ENCODE assay signal across 1 cellular context in genomic region chr3:129593595-129594339, GRCh38.
A peak's percentile ranks its signal among the peaks of the same experiment; 100 is the strongest.
TF ChIP-seq lines count a peak whose summit lies in the region.

No MANE protein-coding gene starts in this region.

TF ChIP-seq in HepG2, 621 proteins besides CTCF, POLR2A, EP300 and RAD21 (continued from another document and continues in another):
- TF ChIP-seq, protein P1, sequence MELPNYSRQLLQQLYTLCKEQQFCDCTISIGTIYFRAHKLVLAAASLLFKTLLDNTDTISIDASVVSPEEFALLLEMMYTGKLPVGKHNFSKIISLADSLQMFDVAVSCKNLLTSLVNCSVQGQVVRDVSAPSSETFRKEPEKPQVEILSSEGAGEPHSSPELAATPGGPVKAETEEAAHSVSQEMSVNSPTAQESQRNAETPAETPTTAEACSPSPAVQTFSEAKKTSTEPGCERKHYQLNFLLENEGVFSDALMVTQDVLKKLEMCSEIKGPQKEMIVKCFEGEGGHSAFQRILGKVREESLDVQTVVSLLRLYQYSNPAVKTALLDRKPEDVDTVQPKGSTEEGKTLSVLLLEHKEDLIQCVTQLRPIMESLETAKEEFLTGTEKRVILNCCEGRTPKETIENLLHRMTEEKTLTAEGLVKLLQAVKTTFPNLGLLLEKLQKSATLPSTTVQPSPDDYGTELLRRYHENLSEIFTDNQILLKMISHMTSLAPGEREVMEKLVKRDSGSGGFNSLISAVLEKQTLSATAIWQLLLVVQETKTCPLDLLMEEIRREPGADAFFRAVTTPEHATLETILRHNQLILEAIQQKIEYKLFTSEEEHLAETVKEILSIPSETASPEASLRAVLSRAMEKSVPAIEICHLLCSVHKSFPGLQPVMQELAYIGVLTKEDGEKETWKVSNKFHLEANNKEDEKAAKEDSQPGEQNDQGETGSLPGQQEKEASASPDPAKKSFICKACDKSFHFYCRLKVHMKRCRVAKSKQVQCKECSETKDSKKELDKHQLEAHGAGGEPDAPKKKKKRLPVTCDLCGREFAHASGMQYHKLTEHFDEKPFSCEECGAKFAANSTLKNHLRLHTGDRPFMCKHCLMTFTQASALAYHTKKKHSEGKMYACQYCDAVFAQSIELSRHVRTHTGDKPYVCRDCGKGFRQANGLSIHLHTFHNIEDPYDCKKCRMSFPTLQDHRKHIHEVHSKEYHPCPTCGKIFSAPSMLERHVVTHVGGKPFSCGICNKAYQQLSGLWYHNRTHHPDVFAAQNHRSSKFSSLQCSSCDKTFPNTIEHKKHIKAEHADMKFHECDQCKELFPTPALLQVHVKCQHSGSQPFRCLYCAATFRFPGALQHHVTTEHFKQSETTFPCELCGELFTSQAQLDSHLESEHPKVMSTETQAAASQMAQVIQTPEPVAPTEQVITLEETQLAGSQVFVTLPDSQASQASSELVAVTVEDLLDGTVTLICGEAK (IDR thresholded peaks at IDR 0.05) = no peak
- TF ChIP-seq, protein P1 (CRISPR knock-in tag; IDR thresholded peaks at IDR 0.05) = no peak
- TF ChIP-seq XBP1 (CRISPR knock-in tag; IDR thresholded peaks at IDR 0.05) (no peak), JARID2 (CRISPR knock-in tag; IDR thresholded peaks at IDR 0.05; ENCODE audit: insufficient replicate concordance) (no peak), ERF (CRISPR knock-in tag; IDR thresholded peaks at IDR 0.05) (peak; percentile 75; the same call in 1 of the 2 replicates), ZNF121 (CRISPR knock-in tag; IDR thresholded peaks at IDR 0.05) (no peak), HOXA9 (CRISPR knock-in tag; IDR thresholded peaks at IDR 0.05; ENCODE audit: borderline replicate concordance) (no peak), SCMH1 (CRISPR knock-in tag; IDR thresholded peaks at IDR 0.05; ENCODE audit: borderline replicate concordance) (no peak), NFE2L2 (IDR thresholded peaks at IDR 0.05; ENCODE audit: low read length) (no peak), PLSCR1 (CRISPR knock-in tag; IDR thresholded peaks at IDR 0.05; ENCODE audit: borderline replicate concordance) (no peak), NKX3-1 (CRISPR knock-in tag; IDR thresholded peaks at IDR 0.05) (no peak), ZNF10 (CRISPR knock-in tag; IDR thresholded peaks at IDR 0.05; ENCODE audit: borderline replicate concordance, low read depth) (no peak), SOX5 (CRISPR knock-in tag; IDR thresholded peaks at IDR 0.05; ENCODE audit: borderline replicate concordance) (peak; percentile 76; the same call in 1 of the 2 replicates), KLF9 (CRISPR knock-in tag; IDR thresholded peaks at IDR 0.05; ENCODE audit: low read depth) (0 out of 2 replicates have a peak, but pooled peaks have one; percentile 28), HIVEP1 (CRISPR knock-in tag; IDR thresholded peaks at IDR 0.05) (no peak), ZNF891 (CRISPR knock-in tag; IDR thresholded peaks at IDR 0.05) (0 out of 2 replicates have a peak, but pooled peaks have one; percentile 37), SNAPC5 (CRISPR knock-in tag; IDR thresholded peaks at IDR 0.05; ENCODE audit: borderline replicate concordance) (no peak), SRF (IDR thresholded peaks at IDR 0.05; ENCODE audit: low read depth, low read length) (no peak), ZC3H4 (CRISPR knock-in tag; IDR thresholded peaks at IDR 0.05; ENCODE audit: borderline replicate concordance) (no peak), ARNT (IDR thresholded peaks at IDR 0.05) (no peak), ZSCAN22 (CRISPR knock-in tag; IDR thresholded peaks at IDR 0.05) (no peak), ZNF136 (CRISPR knock-in tag; IDR thresholded peaks at IDR 0.05; ENCODE audit: low read depth) (no peak), ZNF737 (CRISPR knock-in tag; IDR thresholded peaks at IDR 0.05; ENCODE audit: borderline replicate concordance) (no peak), RFXAP (CRISPR knock-in tag; IDR thresholded peaks at IDR 0.05; ENCODE audit: borderline replicate concordance) (0 out of 2 replicates have a peak, but pooled peaks have one; percentile 52), ASH2L (IDR thresholded peaks at IDR 0.05; ENCODE audit: insufficient read length, low read depth, low read length) (peak; percentile 77), PCBP1 (IDR thresholded peaks at IDR 0.05; ENCODE audit: borderline replicate concordance, low read depth, low read length) (no peak), ZNF296 (CRISPR knock-in tag; conservative IDR thresholded peaks at IDR 0.05) (no peak), ZNF292 (CRISPR knock-in tag; IDR thresholded peaks at IDR 0.05; ENCODE audit: borderline replicate concordance, low read depth) (peak; percentile 94), ZNF629 (CRISPR knock-in tag; conservative IDR thresholded peaks at IDR 0.05) (peak; percentile 62), TBX3 (IDR thresholded peaks at IDR 0.05; ENCODE audit: borderline replicate concordance) (peak; percentile 7; the same call in 1 of the 2 replicates), KLF13 (CRISPR knock-in tag; IDR thresholded peaks at IDR 0.05) (no peak), KDM6A (CRISPR knock-in tag; IDR thresholded peaks at IDR 0.05; ENCODE audit: low read depth) (peak; percentile 79), ZNF879 (CRISPR knock-in tag; IDR thresholded peaks at IDR 0.05) (no peak), ADNP (CRISPR knock-in tag; IDR thresholded peaks at IDR 0.05) (no peak), ZNF660 (CRISPR knock-in tag; IDR thresholded peaks at IDR 0.05; ENCODE audit: borderline replicate concordance, low read depth) (no peak), ISL2 (CRISPR knock-in tag; IDR thresholded peaks at IDR 0.05) (peak; percentile 85), FLYWCH1 (CRISPR knock-in tag; IDR thresholded peaks at IDR 0.05) (no peak; the same call in 1 of the 2 replicates), ZNF432 (CRISPR knock-in tag; IDR thresholded peaks at IDR 0.05; ENCODE audit: borderline replicate concordance) (no peak), GABPA (IDR thresholded peaks at IDR 0.05; ENCODE audit: low read depth, low read length) (no peak), GABPA (CRISPR knock-in tag; IDR thresholded peaks at IDR 0.05; ENCODE audit: low read depth) (peak; percentile 67), ZNF510 (CRISPR knock-in tag; IDR thresholded peaks at IDR 0.05; ENCODE audit: low read depth) (no peak), ZNF792 (CRISPR knock-in tag; IDR thresholded peaks at IDR 0.05) (peak; percentile 82), ZFP62 (CRISPR knock-in tag; IDR thresholded peaks at IDR 0.05) (no peak), E2F2 (CRISPR knock-in tag; IDR thresholded peaks at IDR 0.05; ENCODE audit: borderline replicate concordance) (peak; percentile 61; the same call in 1 of the 2 replicates), ZNF451 (CRISPR knock-in tag; IDR thresholded peaks at IDR 0.05) (no peak; the same call in 1 of the 2 replicates), CBX2 (IDR thresholded peaks at IDR 0.05; ENCODE audit: low read depth, low read length) (no peak), CBX2 (CRISPR knock-in tag; IDR thresholded peaks at IDR 0.05; ENCODE audit: low read depth) (no peak), ISX (CRISPR knock-in tag; conservative IDR thresholded peaks at IDR 0.05) (no peak), FOXA1 (IDR thresholded peaks at IDR 0.05) (peak; percentile 83), FOXA1 (CRISPR knock-in tag; IDR thresholded peaks at IDR 0.05) (peak; percentile 95), MED13 (CRISPR knock-in tag; IDR thresholded peaks at IDR 0.05) (peak; percentile 89), CBFB (CRISPR knock-in tag; IDR thresholded peaks at IDR 0.05) (peak; percentile 45; the same call in 1 of the 2 replicates), SMAD1 (CRISPR knock-in tag; IDR thresholded peaks at IDR 0.05; ENCODE audit: borderline replicate concordance, low read depth) (peak; percentile 64; the same call in 1 of the 2 replicates)
- TF ChIP-seq, protein P2, sequence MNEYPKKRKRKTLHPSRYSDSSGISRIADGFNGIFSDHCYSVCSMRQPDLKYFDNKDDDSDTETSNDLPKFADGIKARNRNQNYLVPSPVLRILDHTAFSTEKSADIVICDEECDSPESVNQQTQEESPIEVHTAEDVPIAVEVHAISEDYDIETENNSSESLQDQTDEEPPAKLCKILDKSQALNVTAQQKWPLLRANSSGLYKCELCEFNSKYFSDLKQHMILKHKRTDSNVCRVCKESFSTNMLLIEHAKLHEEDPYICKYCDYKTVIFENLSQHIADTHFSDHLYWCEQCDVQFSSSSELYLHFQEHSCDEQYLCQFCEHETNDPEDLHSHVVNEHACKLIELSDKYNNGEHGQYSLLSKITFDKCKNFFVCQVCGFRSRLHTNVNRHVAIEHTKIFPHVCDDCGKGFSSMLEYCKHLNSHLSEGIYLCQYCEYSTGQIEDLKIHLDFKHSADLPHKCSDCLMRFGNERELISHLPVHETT (CRISPR knock-in tag; conservative IDR thresholded peaks at IDR 0.05) = no peak; the same call in 1 of the 2 replicates
- TF ChIP-seq, protein P3, sequence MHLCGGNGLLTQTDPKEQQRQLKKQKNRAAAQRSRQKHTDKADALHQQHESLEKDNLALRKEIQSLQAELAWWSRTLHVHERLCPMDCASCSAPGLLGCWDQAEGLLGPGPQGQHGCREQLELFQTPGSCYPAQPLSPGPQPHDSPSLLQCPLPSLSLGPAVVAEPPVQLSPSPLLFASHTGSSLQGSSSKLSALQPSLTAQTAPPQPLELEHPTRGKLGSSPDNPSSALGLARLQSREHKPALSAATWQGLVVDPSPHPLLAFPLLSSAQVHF (CRISPR knock-in tag; IDR thresholded peaks at IDR 0.05) = no peak
- TF ChIP-seq, protein P4, sequence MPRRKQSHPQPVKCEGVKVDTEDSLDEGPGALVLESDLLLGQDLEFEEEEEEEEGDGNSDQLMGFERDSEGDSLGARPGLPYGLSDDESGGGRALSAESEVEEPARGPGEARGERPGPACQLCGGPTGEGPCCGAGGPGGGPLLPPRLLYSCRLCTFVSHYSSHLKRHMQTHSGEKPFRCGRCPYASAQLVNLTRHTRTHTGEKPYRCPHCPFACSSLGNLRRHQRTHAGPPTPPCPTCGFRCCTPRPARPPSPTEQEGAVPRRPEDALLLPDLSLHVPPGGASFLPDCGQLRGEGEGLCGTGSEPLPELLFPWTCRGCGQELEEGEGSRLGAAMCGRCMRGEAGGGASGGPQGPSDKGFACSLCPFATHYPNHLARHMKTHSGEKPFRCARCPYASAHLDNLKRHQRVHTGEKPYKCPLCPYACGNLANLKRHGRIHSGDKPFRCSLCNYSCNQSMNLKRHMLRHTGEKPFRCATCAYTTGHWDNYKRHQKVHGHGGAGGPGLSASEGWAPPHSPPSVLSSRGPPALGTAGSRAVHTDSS (CRISPR knock-in tag; conservative IDR thresholded peaks at IDR 0.05) = no peak
- TF ChIP-seq, protein P5, sequence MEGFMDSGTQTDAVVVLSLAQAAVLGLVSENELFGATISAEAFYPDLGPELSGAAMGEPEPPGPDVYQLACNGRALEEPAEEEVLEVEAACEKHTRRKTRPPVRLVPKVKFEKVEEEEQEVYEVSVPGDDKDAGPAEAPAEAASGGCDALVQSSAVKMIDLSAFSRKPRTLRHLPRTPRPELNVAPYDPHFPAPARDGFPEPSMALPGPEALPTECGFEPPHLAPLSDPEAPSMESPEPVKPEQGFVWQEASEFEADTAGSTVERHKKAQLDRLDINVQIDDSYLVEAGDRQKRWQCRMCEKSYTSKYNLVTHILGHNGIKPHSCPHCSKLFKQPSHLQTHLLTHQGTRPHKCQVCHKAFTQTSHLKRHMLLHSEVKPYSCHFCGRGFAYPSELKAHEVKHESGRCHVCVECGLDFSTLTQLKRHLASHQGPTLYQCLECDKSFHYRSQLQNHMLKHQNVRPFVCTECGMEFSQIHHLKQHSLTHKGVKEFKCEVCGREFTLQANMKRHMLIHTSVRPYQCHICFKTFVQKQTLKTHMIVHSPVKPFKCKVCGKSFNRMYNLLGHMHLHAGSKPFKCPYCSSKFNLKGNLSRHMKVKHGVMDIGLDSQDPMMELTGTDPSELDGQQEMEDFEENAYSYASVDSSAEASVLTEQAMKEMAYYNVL (CRISPR knock-in tag; IDR thresholded peaks at IDR 0.05; ENCODE audit: borderline replicate concordance) = no peak; the same call in 1 of the 2 replicates
